Comparison of ENCODE assay signal across 8 cellular contexts in genomic region chr20:37314617-37315292, GRCh38. TPM values are rescaled to one million over a fixed set of nuclear protein-coding genes. Genes with fewer than 3 reads are reported as not detected.
DNase-seq lines count a peak whose midpoint lies in the region; TF ChIP-seq lines count a peak whose summit lies in the region.
"Had no signal": no experiment of that assay in that cellular context is flagged by ENCODE, and none has a peak within 500 bp of the region (broad histone marks: within the 10 kb centered on the region; RNA-seq: fewer than 3 reads in every experiment).

No MANE protein-coding gene starts in this region.

- DNase-seq in Peyer's patch = peak in 2 of 3 donors; percentile 49 to 52
- no peak for DNase-seq in dorsolateral prefrontal cortex
- no peak for DNase-seq in testis
- no peak for DNase-seq in H7
- no peak for DNase-seq in HCEC 1CT
- DNase-seq in NCI-H187 treated with DMSO at 0.1 percent for 48 hours (lab: John Stamatoyannopoulos, UW) = no peak
- DNase-seq: activated CD4-positive, alpha-beta memory T cell treated with anti-CD3 and anti-CD28 coated beads, Interleukin-2, amount 10 ng/mL, durations not matched to agents 7 days and 5 days had no signal

- H3K9me3 ChIP-seq in Peyer's patch (no peaks in the 10 kb centered on the region), mucosa of rectum (ENCODE audit: control insufficient read depth in 2 of 2, low read length in 2 of 2) (no peaks in the 10 kb centered on the region), testis (no peaks in the 10 kb centered on the region)

- WGBS in testis, 2 donors = 24 to 30% methylated on average over 10 to 14 of the region's 14 CpGs

- TF ChIP-seq POLR2A in Peyer's patch (IDR thresholded peaks at IDR 0.05) = no peak
- no peak for TF ChIP-seq POLR2A in testis (IDR thresholded peaks at IDR 0.05)

- H3K4me3 ChIP-seq in Peyer's patch (no peak overlapping the region), dorsolateral prefrontal cortex (no peak overlapping the region), mucosa of rectum (ENCODE audit: low read length in 2 of 2) (no peak overlapping the region), testis (no peak overlapping the region), H7 (ENCODE audit: insufficient read depth, low read depth, low read length) (no peak overlapping the region)

- H3K36me3 ChIP-seq in Peyer's patch (peaks cover 0 to 33% (median 0%) of the 10 kb centered on the region in 3 donors), mucosa of rectum (ENCODE audit: control insufficient read depth in 2 of 2, insufficient read depth in 2 of 2, low read length in 2 of 2) (peaks cover 16 to 25% of the 10 kb centered on the region in 2 donors), testis (ENCODE audit: low read depth, missing control alignments) (no peaks in the 10 kb centered on the region), H7 (replicated peaks; ENCODE audit: control insufficient read depth, insufficient read depth, low read length) (peaks cover 3% of the 10 kb centered on the region)

- H3K27ac ChIP-seq in Peyer's patch (peak overlapping the region; percentile 68 to 85 (median 78)), dorsolateral prefrontal cortex (peak overlapping the region in 39 of 59 donors; percentile 4 to 73 (median 45)), mucosa of rectum (ENCODE audit: low read depth in 2 of 2, low read length in 2 of 2) (peak overlapping the region; percentile 69 to 76), testis (peak overlapping the region; percentile 85 to 96)

- intact Hi-C loops in dorsolateral prefrontal cortex (cut with DNase I) = no loop called here
- intact Hi-C loops in testis (cut with DNase I; ENCODE audit: low total_unique reads) = no loop called here

- no peaks in the 10 kb centered on the region for H3K27me3 ChIP-seq in Peyer's patch
- no peaks in the 10 kb centered on the region for H3K27me3 ChIP-seq in dorsolateral prefrontal cortex
- H3K27me3 ChIP-seq in mucosa of rectum (ENCODE audit: control insufficient read depth in 2 of 2, insufficient read depth in 2 of 2, low read length in 2 of 2) = no peaks in the 10 kb centered on the region
- no peaks in the 10 kb centered on the region for H3K27me3 ChIP-seq in testis
- H3K27me3 ChIP-seq in H7 (ENCODE audit: control insufficient read depth, insufficient read depth, low read length) = no peaks in the 10 kb centered on the region

- peak overlapping the region; percentile 14 to 35 for H3K9ac ChIP-seq in mucosa of rectum (ENCODE audit: low read depth in 1 of 2, low read length in 2 of 2)

- H3K4me1 ChIP-seq in Peyer's patch = peaks cover 0 to 38% (median 14%) of the 10 kb centered on the region in 4 donors
- peaks cover 16 to 31% of the 10 kb centered on the region in 2 donors for H3K4me1 ChIP-seq in mucosa of rectum (ENCODE audit: control insufficient read depth in 2 of 2, insufficient read depth in 2 of 2, low read length in 2 of 2)
- peaks cover 63% of the 10 kb centered on the region for H3K4me1 ChIP-seq in testis

- TF ChIP-seq CTCF in Peyer's patch (IDR thresholded peaks at IDR 0.05) = no peak
- TF ChIP-seq CTCF in dorsolateral prefrontal cortex (IDR thresholded peaks at IDR 0.05 in 54 of 56, conservative IDR thresholded peaks at IDR 0.05 in 2 of 56; ENCODE audit: low read depth in 1 of 56, partially characterized antibody in 56 of 56) = no peak
- no peak for TF ChIP-seq CTCF in testis (IDR thresholded peaks at IDR 0.05)

RNA-seq across cellular contexts. Expression of gene MANBAL, which starts 25.3 kb away (rescaled TPM):
- 10 to 100 TPM; 19.8 to 31.4 (median 24.8) TPM for total RNA-seq in Peyer's patch
- total RNA-seq in dorsolateral prefrontal cortex = 10 to 100 TPM; 30.3 to 66.2 (median 44.9) TPM
- 10 to 100 TPM; 42.4 to 68.4 TPM for total RNA-seq in testis
- 92.4 TPM for polyA plus RNA-seq in testis (ENCODE audit: insufficient read depth, low read depth, low replicate concordance)
- 22.4 and 34.6 TPM in 2 replicates for total RNA-seq in H7 (2014; rRNA removed; shearing (Covaris generic))

RNA-seq across cellular contexts. Expression of gene SRC, which starts 31.2 kb away (rescaled TPM):
- total RNA-seq in Peyer's patch = 100 to 1,000 TPM in 3 of 4 donors, 10 to 100 TPM in 1; 85.8 to 187 (median 146) TPM
- total RNA-seq in dorsolateral prefrontal cortex = 10 to 100 TPM; 14.4 to 53.8 (median 34.1) TPM
- 100 to 1,000 TPM; 143 to 179 TPM for total RNA-seq in testis
- polyA plus RNA-seq in testis (ENCODE audit: insufficient read depth, low read depth, low replicate concordance) = 90.3 TPM
- 31.4 and 32.5 TPM in 2 replicates for total RNA-seq in H7 (2014; rRNA removed; shearing (Covaris generic))

RNA-seq across cellular contexts. Expression of gene GHRH, which starts 53.1 kb away (rescaled TPM):
- not detected for total RNA-seq in Peyer's patch
- total RNA-seq in dorsolateral prefrontal cortex = 1 to 10 TPM in 4 of 120 experiments, under 1 TPM in 1, not detected in 115; 0.97 to 1.7 (median 1.1) TPM
- total RNA-seq in testis = not detected
- polyA plus RNA-seq in testis (ENCODE audit: insufficient read depth, low read depth, low replicate concordance) = not detected
- not detected in 2 replicates for total RNA-seq in H7 (2014; rRNA removed; shearing (Covaris generic))
- total RNA-seq: activated CD4-positive, alpha-beta memory T cell treated with anti-CD3 and anti-CD28 coated beads, Interleukin-2, amount 10 ng/mL, durations not matched to agents 7 days and 5 days had no signal

Comparison
In these comparisons a context has a peak if more than half of its experiments do, and no peak if none do; other contexts are left out.
1. DNase-seq: peak in Peyer's patch (2 of 3); none in dorsolateral prefrontal cortex (0 of 10), testis (single experiment), H7 (single experiment), HCEC 1CT (single experiment) and NCI-H187 treated with DMSO at 0.1 percent for 48 hours (single experiment).
2. Peak in every context shown above with its lines, with median percentiles within 50 percentile points of each other: H3K27ac ChIP-seq.